15 cellular contexts compared by ENCODE assay signal in the genomic region with DNA sequence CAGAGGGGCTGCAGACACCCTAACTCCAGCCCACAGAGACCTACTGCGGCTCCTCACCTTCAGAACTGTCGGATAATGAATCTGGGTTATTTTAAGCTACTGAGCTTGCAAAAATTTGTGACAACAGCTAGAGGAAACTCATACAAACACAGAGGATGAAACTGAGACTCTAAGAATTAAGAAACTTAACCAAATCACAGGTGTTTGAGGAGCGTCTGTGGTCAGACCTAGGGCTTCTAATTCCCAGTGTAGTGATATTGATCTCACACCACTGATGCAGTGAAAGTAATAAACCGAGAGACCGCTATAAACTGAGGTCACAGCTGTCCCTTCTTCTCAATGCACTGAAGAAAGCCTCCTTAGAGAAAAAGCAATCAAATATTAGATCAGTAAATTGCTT.
DNase-seq lines count a peak whose midpoint lies in the region; ATAC-seq and TF ChIP-seq lines count a peak whose summit lies in the region.
"Had no signal": no experiment of that assay in that cellular context is flagged by ENCODE, and none has a peak within 500 bp of the region (broad histone marks: within the 10 kb centered on the region; RNA-seq: fewer than 3 reads in every experiment).

No MANE protein-coding gene starts in this region.

- H3K27me3 ChIP-seq in sigmoid colon: no peaks in the 10 kb centered on the region

- intact Hi-C loops in sigmoid colon (cut with DNase I): no loop called here

- no peaks in the 10 kb centered on the region for H3K9me3 Mint-ChIP-seq in activated naive CD4-positive, alpha-beta T cell treated with anti-CD3 and anti-CD28 coated beads, Interleukin-2, amount 10 ng/mL, durations not matched to agents 7 days and 5 days

- H3K4me1 ChIP-seq in sigmoid colon: no peaks in the 10 kb centered on the region
- H3K4me1 ChIP-seq: prostate gland had no signal

- no peak for TF ChIP-seq EP300 in sigmoid colon (IDR thresholded peaks at IDR 0.05)

- peaks cover 4% of the 10 kb centered on the region for H3K4me1 Mint-ChIP-seq in activated naive CD4-positive, alpha-beta T cell treated with anti-CD3 and anti-CD28 coated beads, Interleukin-2, amount 10 ng/mL, durations not matched to agents 7 days and 5 days
- H3K4me1 Mint-ChIP-seq: B cell had no signal

- TF ChIP-seq CTCF in sigmoid colon (IDR thresholded peaks at IDR 0.05): no peak

- no peak overlapping the region for H3K27ac ChIP-seq in sigmoid colon
- H3K27ac ChIP-seq: dorsolateral prefrontal cortex, prostate gland had no signal

- no peak overlapping the region for H3K4me3 ChIP-seq in sigmoid colon
- H3K4me3 ChIP-seq: dorsolateral prefrontal cortex, lung, prostate gland had no signal

- no peaks in the 10 kb centered on the region for H3K36me3 ChIP-seq in sigmoid colon
- H3K36me3 ChIP-seq: prostate gland had no signal

- DNase-seq in activated CD4-positive, CD25-positive, alpha-beta regulatory T cell treated with anti-CD3 and anti-CD28 coated beads, Interleukin-2, amount 50 U/mL, for 72 hours: no peak
- DNase-seq in activated naive CD4-positive, alpha-beta T cell treated with anti-CD3 and anti-CD28 coated beads, Interleukin-2, amount 10 ng/mL, durations not matched to agents 7 days and 5 days: no peak
- no peak for DNase-seq in sigmoid colon
- no peak for DNase-seq in NCI-H187 (lab: John Stamatoyannopoulos, UW)
- DNase-seq: activated CD4-positive, alpha-beta T cell treated with anti-CD3 and anti-CD28 coated beads, Interleukin-2, amount 50 U/mL, for 48 hours; dorsolateral prefrontal cortex; NCI-H1048; trophoblast cell had no signal

- CTCF ChIA-PET in activated naive CD4-positive, alpha-beta T cell treated with anti-CD3 and anti-CD28 coated beads, Interleukin-2, amount 10 ng/mL, durations not matched to agents 7 days and 5 days (lab: Charles Lee): no interaction called here

- WGBS in sigmoid colon, 2 donors: 68 to 80% methylated on average over 5 of the region's 5 CpGs

- H3K27me3 Mint-ChIP-seq in activated naive CD4-positive, alpha-beta T cell treated with anti-CD3 and anti-CD28 coated beads, Interleukin-2, amount 10 ng/mL, durations not matched to agents 7 days and 5 days: peaks cover 18% of the 10 kb centered on the region

- ATAC-seq in GM18511 (IDR thresholded peaks at IDR 0.05; ENCODE audit: unreplicated experiment) (peak; percentile 96), GM21360 (IDR thresholded peaks at IDR 0.05; ENCODE audit: unreplicated experiment) (peak; percentile 95), HG02943 (IDR thresholded peaks at IDR 0.05; ENCODE audit: low read depth, unreplicated experiment) (peak; percentile 96), HG03575 (IDR thresholded peaks at IDR 0.05; ENCODE audit: extremely low read depth, insufficient number of reproducible peaks, low FRiP score, unreplicated experiment) (peak; percentile 98)

- H3K27ac Mint-ChIP-seq in activated naive CD4-positive, alpha-beta T cell treated with anti-CD3 and anti-CD28 coated beads, Interleukin-2, amount 10 ng/mL, durations not matched to agents 7 days and 5 days: no peak overlapping the region
- H3K27ac Mint-ChIP-seq: B cell had no signal

- H3K36me3 Mint-ChIP-seq in activated naive CD4-positive, alpha-beta T cell treated with anti-CD3 and anti-CD28 coated beads, Interleukin-2, amount 10 ng/mL, durations not matched to agents 7 days and 5 days: no peaks in the 10 kb centered on the region

- H3K9me3 ChIP-seq in sigmoid colon: no peaks in the 10 kb centered on the region
- H3K9me3 ChIP-seq: prostate gland had no signal

- H3K4me3 Mint-ChIP-seq in activated naive CD4-positive, alpha-beta T cell treated with anti-CD3 and anti-CD28 coated beads, Interleukin-2, amount 10 ng/mL, durations not matched to agents 7 days and 5 days: no peak overlapping the region
- H3K4me3 Mint-ChIP-seq: B cell had no signal

- TF ChIP-seq POLR2A in sigmoid colon (IDR thresholded peaks at IDR 0.05): no peak
